Comparison of ENCODE assay signal across 8 cellular contexts in the genomic region with DNA sequence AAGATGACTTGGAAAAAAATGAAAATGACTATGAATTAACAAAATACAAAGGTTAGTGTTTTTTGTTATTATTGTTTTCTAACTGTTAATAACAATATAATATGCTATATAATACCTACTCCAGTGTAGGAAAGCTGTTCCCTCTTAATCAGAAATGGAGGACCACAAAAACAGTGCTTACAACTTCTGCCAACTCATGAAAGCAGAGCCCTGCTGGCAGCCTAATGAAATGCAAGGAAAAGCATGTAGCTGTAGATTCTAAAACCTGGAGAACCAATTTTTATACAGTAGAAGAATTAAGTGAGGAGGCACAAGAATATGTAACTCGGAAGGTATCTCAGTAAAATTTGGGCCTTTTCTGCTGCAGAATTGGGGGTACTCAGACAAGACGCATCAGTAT. TPM values are rescaled to one million over a fixed set of nuclear protein-coding genes. Genes with fewer than 3 reads are reported as not detected.
DNase-seq lines count a peak whose midpoint lies in the region; ATAC-seq and TF ChIP-seq lines count a peak whose summit lies in the region.

No MANE protein-coding gene starts in this region.

- no peak overlapping the region for H3K14ac ChIP-seq in IMR-90 (replicated peaks; ENCODE audit: low read depth, low read length)
- no peak overlapping the region for H3K14ac ChIP-seq in neuronal stem cell (ENCODE audit: low read length)

- POLR2A ChIA-PET in IMR-90 (lab: Charles Lee; ENCODE audit: unreplicated experiment): no interaction called here

- no CpG with 5 or more reads among the region's 2 CpGs for WGBS in IMR-90 (ENCODE audit: extremely low coverage in 2 of 2, insufficient read length in 1 of 2), 2 experiments
- 96 to 100% (median 97%) methylated on average over 2 of the region's 2 CpGs for WGBS in adrenal gland, 4 donors
- WGBS in liver: 96% methylated on average over 2 of the region's 2 CpGs
- no CpG with 5 or more reads among the region's 2 CpGs for WGBS in neuronal stem cell (ENCODE audit: extremely low coverage in 2 of 2, insufficient read length in 2 of 2, insufficient replicate concordance in 1 of 2), 2 donors

- no peak overlapping the region for H3K27ac ChIP-seq in IMR-90 (ENCODE audit: insufficient read depth, low read length)
- no peak overlapping the region for H3K27ac ChIP-seq in adrenal gland
- H3K27ac ChIP-seq in liver (ENCODE audit: low read depth in 1 of 2, low read length in 2 of 2): no peak overlapping the region
- H3K27ac ChIP-seq in neuronal stem cell (replicated peaks; ENCODE audit: low read length): no peak overlapping the region

- H3K4me1 ChIP-seq in IMR-90 (ENCODE audit: control insufficient read depth, insufficient read depth, low read length): no peaks in the 10 kb centered on the region
- H3K4me1 ChIP-seq in adrenal gland (replicated peaks in 1 of 2): no peaks in the 10 kb centered on the region
- no peaks in the 10 kb centered on the region for H3K4me1 ChIP-seq in liver (ENCODE audit: control insufficient read depth in 4 of 4, insufficient read depth in 4 of 4, low read length in 3 of 4)
- no peaks in the 10 kb centered on the region for H3K4me1 ChIP-seq in neuronal stem cell (ENCODE audit: control insufficient read depth in 2 of 2, insufficient read depth in 1 of 2, low read depth in 1 of 2, low read length in 2 of 2)

- no peak overlapping the region for H2BK5ac ChIP-seq in IMR-90 (ENCODE audit: low read depth, low read length, poor library complexity, severe bottlenecking)
- no peak overlapping the region for H2BK5ac ChIP-seq in neuronal stem cell (ENCODE audit: low read length)

- no peak overlapping the region for H3K4me2 ChIP-seq in IMR-90 (ENCODE audit: low read depth, low read length)
- no peak overlapping the region for H3K4me2 ChIP-seq in neuronal stem cell (ENCODE audit: insufficient read depth, low read length, poor library complexity, severe bottlenecking)

- no peak overlapping the region for H4K5ac ChIP-seq in IMR-90 (ENCODE audit: low read depth, low read length)

- H2BK12ac ChIP-seq in neuronal stem cell (ENCODE audit: low read length): no peak overlapping the region

- H4K20me1 ChIP-seq in IMR-90 (ENCODE audit: insufficient read depth, low read length): no peaks in the 10 kb centered on the region

- H3K9ac ChIP-seq in IMR-90 (ENCODE audit: low read depth, low read length) (no peak overlapping the region), liver (ENCODE audit: low read depth in 1 of 2, low read length in 2 of 2) (no peak overlapping the region), neuronal stem cell (ENCODE audit: low read depth, low read length, poor library complexity) (no peak overlapping the region)

- H2AFZ ChIP-seq in IMR-90 (replicated peaks; ENCODE audit: low read length, poor library complexity): no peak overlapping the region
- no peak overlapping the region for H2AFZ ChIP-seq in neuronal stem cell (ENCODE audit: low read length)

- H2AK5ac ChIP-seq in IMR-90 (ENCODE audit: low read depth, low read length): no peak overlapping the region
- no peak overlapping the region for H2AK5ac ChIP-seq in neuronal stem cell (ENCODE audit: low read depth, low read length)

- no peak overlapping the region for H2BK120ac ChIP-seq in IMR-90 (ENCODE audit: low read depth, low read length)
- no peak overlapping the region for H2BK120ac ChIP-seq in neuronal stem cell (ENCODE audit: low read depth, low read length)

- no peaks in the 10 kb centered on the region for H3K9me1 ChIP-seq in IMR-90 (ENCODE audit: insufficient read depth, low read length)

- H2BK15ac ChIP-seq in IMR-90 (ENCODE audit: low read depth, low read length): no peak overlapping the region
- H2BK15ac ChIP-seq in neuronal stem cell (ENCODE audit: low read length): no peak overlapping the region

- DNase-seq in DMS 273 (lab: John Stamatoyannopoulos, UW; ENCODE audit: unreplicated experiment): peak; percentile 69
- peak; percentile 31 for DNase-seq in IMR-90
- DNase-seq in adrenal gland: peak in 3 of 7 donors; percentile 8 to 28 (median 13)
- no peak for DNase-seq in ecto neural progenitor cell (ENCODE audit: low spot score)
- DNase-seq in Ammon's horn (ENCODE audit: low spot score): no peak
- no peak for DNase-seq in neuronal stem cell (ENCODE audit: low spot score)
- no peak for DNase-seq in foreskin melanocyte

- H3K56ac ChIP-seq in IMR-90 (ENCODE audit: extremely low read depth, insufficient read depth, low read length): no peak overlapping the region

- no peak overlapping the region for H2BK20ac ChIP-seq in IMR-90 (ENCODE audit: low read depth, low read length)

- H3K4me3 ChIP-seq in IMR-90 (ENCODE audit: insufficient read depth, low read depth, low read length) (no peak overlapping the region), adrenal gland (no peak overlapping the region), liver (ENCODE audit: low read depth in 1 of 3, low read length in 3 of 3) (no peak overlapping the region), neuronal stem cell (ENCODE audit: low read length in 2 of 2) (no peak overlapping the region)

- no peak overlapping the region for H3K18ac ChIP-seq in IMR-90 (ENCODE audit: low read depth, low read length)
- H3K18ac ChIP-seq in neuronal stem cell (ENCODE audit: low read length): no peak overlapping the region

- no peak for TF ChIP-seq RAD21 in IMR-90 (IDR thresholded peaks at IDR 0.05; ENCODE audit: low read length)
- TF ChIP-seq RAD21 in liver (IDR thresholded peaks at IDR 0.05): peak in 1 of 2 donors; percentile 36

- H2AK9ac ChIP-seq in IMR-90 (replicated peaks; ENCODE audit: low read depth, low read length, poor library complexity): no peak overlapping the region

- 0 out of 2 replicates have a peak, but pooled peaks have one; percentile 32 for ATAC-seq in IMR-90 (ENCODE audit: low read depth)

- H3K4ac ChIP-seq in IMR-90 (ENCODE audit: low read depth, low read length): no peak overlapping the region
- H3K4ac ChIP-seq in neuronal stem cell (ENCODE audit: low read length): no peak overlapping the region

- H4K91ac ChIP-seq in IMR-90 (ENCODE audit: insufficient read depth, low read depth, low read length) (no peak overlapping the region), neuronal stem cell (ENCODE audit: low read depth, low read length, poor library complexity) (no peak overlapping the region)

- no peak overlapping the region for H4K8ac ChIP-seq in IMR-90 (ENCODE audit: low read depth in 2 of 2, low read length in 2 of 2)
- no peak overlapping the region for H4K8ac ChIP-seq in neuronal stem cell (ENCODE audit: low read depth, low read length)

- intact Hi-C loops in IMR-90 (cut with micrococcal nuclease): no loop called here
- intact Hi-C loops in adrenal gland (cut with DNase I): no loop called here

- dilution Hi-C loops in IMR-90 (cut with HindIII; ENCODE audit: low sequenced_read_pairs, unreplicated experiment): no loop called here

- H3K27me3 ChIP-seq in IMR-90 (ENCODE audit: control insufficient read depth, insufficient read depth, low read length) (no peaks in the 10 kb centered on the region), adrenal gland (no peaks in the 10 kb centered on the region), liver (ENCODE audit: control insufficient read depth in 4 of 4, insufficient read depth in 4 of 4, low read length in 3 of 4) (no peaks in the 10 kb centered on the region), neuronal stem cell (ENCODE audit: control insufficient read depth in 3 of 3, insufficient read depth in 3 of 3, low read depth in 1 of 3, low read length in 3 of 3) (no peaks in the 10 kb centered on the region)

- TF ChIP-seq CTCF in IMR-90 (conservative IDR thresholded peaks at IDR 0.05; ENCODE audit: low read depth, low read length) (peak; percentile 38), adrenal gland (IDR thresholded peaks at IDR 0.05) (peak in 4 of 6 experiments; percentile 16 to 39 (median 22)), liver (IDR thresholded peaks at IDR 0.05; ENCODE audit: low read depth, low read length, missing input control) (peak; percentile 30)

- in situ Hi-C loops in IMR-90 (cut with MboI; ENCODE audit: low sequenced_read_pairs): no loop called here

- no TSS peak for BruUV-seq in IMR-90 (replicated peaks; lab: Mats Ljungman, UMichigan)

- TF ChIP-seq POLR2A in IMR-90 (IDR thresholded peaks at IDR 0.05; ENCODE audit: low read depth, low read length) (no peak), adrenal gland (IDR thresholded peaks at IDR 0.05) (no peak)

- H3K23ac ChIP-seq in IMR-90 (ENCODE audit: low read depth, low read length) (no peak overlapping the region), neuronal stem cell (ENCODE audit: low read depth, low read length, poor library complexity) (no peak overlapping the region)

- CTCF ChIA-PET in IMR-90 (lab: Yijun Ruan, JAX): interaction anchor here (0.9 to 1.3 kb wide), 5 partner anchors 16 to 26 kb away, joined by 3 to 8 read pairs (median 4); no protein-coding TSS in a partner anchor

- H3K9me3 ChIP-seq in IMR-90 (ENCODE audit: control insufficient read depth, insufficient read depth, low read length) (no peaks in the 10 kb centered on the region), adrenal gland (replicated peaks in 1 of 3) (no peaks in the 10 kb centered on the region), liver (ENCODE audit: control insufficient read depth in 4 of 4, low read length in 3 of 4) (peaks cover 0 to 1% (median 0%) of the 10 kb centered on the region in 4 donors), neuronal stem cell (replicated peaks in 1 of 2; ENCODE audit: control insufficient read depth in 2 of 2, insufficient read depth in 1 of 2, low read depth in 1 of 2, low read length in 2 of 2) (peaks cover 2 to 17% of the 10 kb centered on the region in 2 donors)

- H3K79me1 ChIP-seq in IMR-90 (ENCODE audit: low read depth in 1 of 2, low read length in 2 of 2) (peaks cover 7 to 10% of the 10 kb centered on the region in 2 experiments), neuronal stem cell (ENCODE audit: low read depth, low read length) (no peaks in the 10 kb centered on the region)

- peaks cover 10% of the 10 kb centered on the region for H3K36me3 ChIP-seq in IMR-90 (ENCODE audit: control insufficient read depth, insufficient read depth, low read length)
- H3K36me3 ChIP-seq in adrenal gland (replicated peaks in 1 of 2): peaks cover 0 to 11% of the 10 kb centered on the region in 2 donors
- H3K36me3 ChIP-seq in liver (ENCODE audit: control insufficient read depth in 4 of 4, insufficient read depth in 3 of 4, low read depth in 1 of 4, low read length in 3 of 4): peaks cover 0 to 10% (median 8%) of the 10 kb centered on the region in 4 donors
- peaks cover 7 to 99% of the 10 kb centered on the region in 2 donors for H3K36me3 ChIP-seq in neuronal stem cell (replicated peaks in 1 of 2; ENCODE audit: control insufficient read depth in 2 of 2, insufficient read depth in 2 of 2, low read length in 2 of 2)

TF ChIP-seq in liver, 16 proteins besides CTCF, POLR2A, EP300 and RAD21 (continues in another document):
- no peak for TF ChIP-seq RXRA (IDR thresholded peaks at IDR 0.05)

RNA-seq across cellular contexts. Expression of a gene that starts 29.4 kb away (rescaled TPM):
- total RNA-seq in IMR-90 (2012; rRNA removed) (20.4 and 32.2 TPM in 2 replicates), adrenal gland (10 to 100 TPM in 7 of 8 donors, 1 to 10 TPM in 1; 8.0 to 22.7 (median 18.2) TPM), liver (10 to 100 TPM; 12.4 to 22.4 TPM)
- polyA plus RNA-seq in IMR-90 (2012; rRNA removed) (2.7 and 3.4 TPM in 2 replicates), adrenal gland (10 to 100 TPM in 2 of 3 donors, 1 to 10 TPM in 1; 7.7 to 15.7 (median 10.9) TPM), liver (1 to 10 TPM; 1.6 to 6.4 TPM)
- polyA plus RNA-seq in IMR-90 (2012; cell fraction: cytosol; rRNA removed): 0.32 and 0.42 TPM in 2 replicates
- polyA plus RNA-seq in IMR-90 (2012; cell fraction: nucleus; rRNA removed; ENCODE audit: low replicate concordance): 0.83 and 7.2 TPM in 2 replicates
- 34.9 TPM for polyA plus RNA-seq in neuronal stem cell (2013, experiment 1 of 2)
- polyA plus RNA-seq in neuronal stem cell (2013, experiment 2 of 2): 37.0 TPM

Comparison
In these comparisons a context has a peak if more than half of its experiments do, and no peak if none do; other contexts are left out.
1. DNase-seq: peak in DMS 273 (single experiment) and IMR-90 (single experiment); none in ecto neural progenitor cell (single experiment), Ammon's horn (single experiment), neuronal stem cell (single experiment) and foreskin melanocyte (single experiment).
2. Peak in every context shown above with its lines, with median percentiles within 50 percentile points of each other: CTCF ChIP-seq.